In the genomic region with DNA sequence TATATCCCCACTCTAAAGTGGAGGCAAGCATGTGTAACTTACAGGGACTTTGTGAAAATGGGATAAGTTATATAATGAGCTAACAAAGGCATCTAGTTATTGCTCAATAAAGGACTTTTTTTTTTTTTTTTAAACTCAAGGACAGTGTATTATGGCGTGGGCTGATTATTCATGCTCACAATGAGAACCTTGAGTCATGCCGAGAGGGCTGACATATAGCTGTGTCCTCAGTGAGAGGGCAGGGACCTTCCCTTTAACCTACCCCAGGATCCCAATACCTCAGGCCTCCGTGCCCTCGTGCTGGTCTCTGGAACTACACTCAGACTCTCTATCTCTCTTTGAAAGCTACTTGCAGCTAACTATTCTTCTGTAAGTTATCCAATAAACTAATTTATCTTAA, we compare ENCODE assay signal across 11 cellular contexts.
DNase-seq lines count a peak whose midpoint lies in the region; ATAC-seq and TF ChIP-seq lines count a peak whose summit lies in the region.
"Had no signal": no experiment of that assay in that cellular context is flagged by ENCODE, and none has a peak within 500 bp of the region (broad histone marks: within the 10 kb centered on the region; RNA-seq: fewer than 3 reads in every experiment).

No MANE protein-coding gene starts in this region.

- H3K4me1 ChIP-seq in GM23338 (ENCODE audit: insufficient read depth) (peaks cover 35% of the 10 kb centered on the region), lung (ENCODE audit: control insufficient read depth in 2 of 2, insufficient read depth in 2 of 2, low read length in 2 of 2) (peaks cover 0 to 1% of the 10 kb centered on the region in 2 donors)

- DNase-seq in AG08396 (ENCODE audit: low spot score) (peak; percentile 22), GM23338 (ENCODE audit: low spot score) (no peak), lung (ENCODE audit: low spot score) (no peak), DMS153 (lab: John Stamatoyannopoulos, UW) (no peak), superior temporal gyrus (ENCODE audit: extremely low spot score) (no peak)
- peak; percentile 51 for DNase-seq in activated naive CD8-positive, alpha-beta T cell treated with anti-CD3 and anti-CD28 coated beads for 36 hours
- DNase-seq: GDM1, SK-N-SH had no signal

- peaks cover 33% of the 10 kb centered on the region for H3K4me1 Mint-ChIP-seq in GM23338
- peaks cover 67% of the 10 kb centered on the region for H3K4me1 Mint-ChIP-seq in activated naive CD8-positive, alpha-beta T cell treated with anti-CD3 and anti-CD28 coated beads for 36 hours

- no peaks in the 10 kb centered on the region for H3K79me2 ChIP-seq in GM23338 (replicated peaks; ENCODE audit: insufficient read depth)

- no peaks in the 10 kb centered on the region for H3K27me3 ChIP-seq in GM23338 (ENCODE audit: insufficient read depth)
- no peaks in the 10 kb centered on the region for H3K27me3 ChIP-seq in lung (ENCODE audit: control insufficient read depth, insufficient read depth)

- H3K27ac ChIP-seq in GM23338 (ENCODE audit: low read depth): peak overlapping the region; percentile 47; the same call in 1 of the 2 replicates
- no peak overlapping the region for H3K27ac ChIP-seq in lung (ENCODE audit: low read depth in 1 of 2, low read length in 1 of 2)

- H3K27ac Mint-ChIP-seq in GM23338: no peak overlapping the region
- H3K27ac Mint-ChIP-seq in activated naive CD8-positive, alpha-beta T cell treated with anti-CD3 and anti-CD28 coated beads for 36 hours: peak overlapping the region; percentile 75

- H3K4me2 ChIP-seq in GM23338: no peak overlapping the region
- H3K4me2 ChIP-seq: SK-N-SH, smooth muscle cell had no signal

- H3K4me3 Mint-ChIP-seq in GM23338: no peak overlapping the region
- H3K4me3 Mint-ChIP-seq in activated naive CD8-positive, alpha-beta T cell treated with anti-CD3 and anti-CD28 coated beads for 36 hours: no peak overlapping the region

- 71 to 76% methylated on average over 4 of the region's 4 CpGs for WGBS in lung, 2 donors

- H3K36me3 Mint-ChIP-seq in GM23338 (ENCODE audit: low read depth): peaks cover 13% of the 10 kb centered on the region; the same call in 2 of the 3 replicates
- peaks cover 13% of the 10 kb centered on the region for H3K36me3 Mint-ChIP-seq in activated naive CD8-positive, alpha-beta T cell treated with anti-CD3 and anti-CD28 coated beads for 36 hours

- H3K4me3 ChIP-seq in GM23338: no peak overlapping the region
- no peak overlapping the region for H3K4me3 ChIP-seq in lung
- H3K4me3 ChIP-seq: smooth muscle cell had no signal

- H3K9me3 ChIP-seq in lung (ENCODE audit: control insufficient read depth in 2 of 2, insufficient read depth in 1 of 2, low read length in 1 of 2): peaks cover 0 to 4% of the 10 kb centered on the region in 2 donors
- H3K9me3 ChIP-seq: SK-N-SH had no signal

- no peaks in the 10 kb centered on the region for H4K20me1 ChIP-seq in GM23338 (replicated peaks; ENCODE audit: insufficient read depth)

- ATAC-seq in GM23338 (no peak; the same call in 2 of the 3 replicates), lung (ENCODE audit: insufficient read depth, low FRiP score) (peak; percentile 64), HG02885 (IDR thresholded peaks at IDR 0.05; ENCODE audit: poor library complexity, unreplicated experiment) (no peak), GM18867 (IDR thresholded peaks at IDR 0.05; ENCODE audit: unreplicated experiment) (no peak)

- H3K9me2 ChIP-seq in GM23338 (ENCODE audit: insufficient read depth): peaks cover 6% of the 10 kb centered on the region; the same call in 1 of the 2 replicates
- H3K9me2 ChIP-seq: SK-N-SH had no signal

- H2AFZ ChIP-seq in GM23338: no peak overlapping the region

- H3K9me3 Mint-ChIP-seq in GM23338: peaks cover 8% of the 10 kb centered on the region
- H3K9me3 Mint-ChIP-seq in activated naive CD8-positive, alpha-beta T cell treated with anti-CD3 and anti-CD28 coated beads for 36 hours: peaks cover 10% of the 10 kb centered on the region

- H3K36me3 ChIP-seq in GM23338 (ENCODE audit: insufficient read depth) (no peaks in the 10 kb centered on the region), lung (ENCODE audit: control insufficient read depth in 2 of 2, insufficient read depth in 2 of 2, low read length in 2 of 2) (no peaks in the 10 kb centered on the region)

- TF ChIP-seq CTCF in GM23338 (conservative IDR thresholded peaks at IDR 0.05; ENCODE audit: low read depth in 2 of 2) (no peak), lung (IDR thresholded peaks at IDR 0.05; ENCODE audit: control extremely low read depth, extremely low read depth) (no peak)

- H3F3A ChIP-seq in GM23338 (replicated peaks; ENCODE audit: low read depth): no peaks in the 10 kb centered on the region

- H3K27me3 Mint-ChIP-seq in GM23338 (ENCODE audit: insufficient read depth, low read depth, poor library complexity): peaks cover 3% of the 10 kb centered on the region
- H3K27me3 Mint-ChIP-seq in activated naive CD8-positive, alpha-beta T cell treated with anti-CD3 and anti-CD28 coated beads for 36 hours: no peaks in the 10 kb centered on the region

TF ChIP-seq in GM23338, 12 proteins besides CTCF, POLR2A, EP300 and RAD21 (continues in another document):
- TF ChIP-seq ZNF331 (CRISPR knock-in tag; IDR thresholded peaks at IDR 0.05; ENCODE audit: low read depth) (no peak), ZNF462 (CRISPR knock-in tag; IDR thresholded peaks at IDR 0.05) (no peak), EZH2phosphoT487 (IDR thresholded peaks at IDR 0.05; ENCODE audit: unreplicated experiment) (no peak), JUNB (IDR thresholded peaks at IDR 0.05; ENCODE audit: unreplicated experiment) (no peak), ZNF114 (CRISPR knock-in tag; IDR thresholded peaks at IDR 0.05) (no peak)

Comparison
In these comparisons a context has a peak if more than half of its experiments do, and no peak if none do; other contexts are left out.
1. DNase-seq: peak in AG08396 (single experiment) and activated naive CD8-positive, alpha-beta T cell treated with anti-CD3 and anti-CD28 coated beads for 36 hours (single experiment); none in GM23338 (single experiment), lung (single experiment), DMS153 (single experiment) and superior temporal gyrus (single experiment).